ENCODE assay signal across 17 cellular contexts in the genomic region with DNA sequence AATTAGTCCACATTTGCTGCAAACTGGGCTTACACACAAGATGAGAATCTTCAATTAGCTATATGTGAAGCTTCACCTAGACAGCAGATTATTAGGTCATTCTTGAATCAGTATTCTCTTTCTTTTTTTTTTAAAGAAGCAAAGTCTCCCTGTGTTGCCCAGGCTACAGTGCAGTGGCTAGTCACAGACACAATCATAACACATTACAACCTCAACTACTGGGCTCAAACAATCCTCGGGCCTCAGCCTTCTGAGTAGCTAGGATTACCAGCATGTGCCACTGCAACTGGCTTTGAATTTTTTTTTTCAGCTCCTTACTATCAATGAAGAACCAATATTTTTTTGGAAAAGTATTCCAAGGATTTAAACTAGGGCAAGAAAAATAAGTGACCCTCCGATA. TPM values are rescaled to one million over a fixed set of nuclear protein-coding genes. Genes with fewer than 3 reads are reported as not detected.
DNase-seq lines count a peak whose midpoint lies in the region; ATAC-seq and TF ChIP-seq lines count a peak whose summit lies in the region.
"Had no signal": no experiment of that assay in that cellular context is flagged by ENCODE, and none has a peak within 500 bp of the region (broad histone marks: within the 10 kb centered on the region; RNA-seq: fewer than 3 reads in every experiment).

No MANE protein-coding gene starts in this region.

- H3K4me2 ChIP-seq in H9 (ENCODE audit: insufficient read depth, insufficient read length, low read length), result no peak overlapping the region
- no peak overlapping the region for H3K4me2 ChIP-seq in neural progenitor cell
- H3K4me2 ChIP-seq in smooth muscle cell, result no peak overlapping the region

- H2BK5ac ChIP-seq in H9 (ENCODE audit: insufficient read length, low read length), result no peak overlapping the region

- no peak overlapping the region for H3K27ac ChIP-seq in H9 (ENCODE audit: insufficient read length, low read depth, low read length)
- H3K27ac ChIP-seq in neural progenitor cell, result peak overlapping the region; percentile 20
- no peak overlapping the region for H3K27ac ChIP-seq in smooth muscle cell (ENCODE audit: low read depth)

- no peak overlapping the region for H4K91ac ChIP-seq in H9 (ENCODE audit: insufficient read length, low read depth, low read length)

- no peak overlapping the region for H3K4me3 Mint-ChIP-seq in H9
- H3K4me3 Mint-ChIP-seq in neural progenitor cell, result no peak overlapping the region
- H3K4me3 Mint-ChIP-seq: B cell; CD4-positive, alpha-beta T cell; IgD-negative memory B cell had no signal

- H3K36me3 ChIP-seq in neural progenitor cell (no peaks in the 10 kb centered on the region), smooth muscle cell (ENCODE audit: low read depth) (peaks cover 5% of the 10 kb centered on the region)

- H4K5ac ChIP-seq in H9 (ENCODE audit: insufficient read length, low read depth, low read length), result no peak overlapping the region

- ATAC-seq in HG03469 (IDR thresholded peaks at IDR 0.05; ENCODE audit: unreplicated experiment) (no peak), HG03139 (IDR thresholded peaks at IDR 0.05; ENCODE audit: unreplicated experiment) (no peak)

- no peak for DNase-seq in H9
- DNase-seq in NCI-H82 (lab: John Stamatoyannopoulos, UW), result peak; percentile 72
- peak; percentile 13 for DNase-seq in astrocyte of the spinal cord (ENCODE audit: low read depth, low spot score)
- DNase-seq in neural progenitor cell (ENCODE audit: low spot score), result no peak
- no peak for DNase-seq in smooth muscle cell (lab: John Stamatoyannopoulos, UW; ENCODE audit: unreplicated experiment)
- DNase-seq: CD4-positive, alpha-beta T cell; DMS79; NCI-H187 treated with DMSO at 0.1 percent for 48 hours; NCI-H345; NCI-H526; RPMI8226; SIG-M5; SW 1271 had no signal

- no peak overlapping the region for H4K8ac ChIP-seq in H9 (replicated peaks; ENCODE audit: insufficient read length, low read depth, low read length)

- peak overlapping the region in 2 of 3 experiments; percentile 56 to 84; a peak in 5 of 7 replicates for H3K27ac Mint-ChIP-seq in H9
- H3K27ac Mint-ChIP-seq in neural progenitor cell, result no peak overlapping the region
- H3K27ac Mint-ChIP-seq: B cell; CD4-positive, alpha-beta T cell; IgD-negative memory B cell had no signal

- H3K79me1 ChIP-seq in H9 (ENCODE audit: insufficient read depth, low read depth, low read length, poor library complexity, severe bottlenecking), result peaks cover 4% of the 10 kb centered on the region

- no peak overlapping the region for H3K18ac ChIP-seq in H9 (ENCODE audit: insufficient read length, low read depth, low read length)

- H3K27me3 ChIP-seq in H9 (ENCODE audit: insufficient read depth, low read length), result no peaks in the 10 kb centered on the region
- H3K27me3 ChIP-seq in neural progenitor cell, result no peaks in the 10 kb centered on the region
- H3K27me3 ChIP-seq in smooth muscle cell (ENCODE audit: low read depth), result no peaks in the 10 kb centered on the region

- H3K23ac ChIP-seq in H9 (ENCODE audit: insufficient read length, low read depth, low read length), result no peak overlapping the region

- H3K4me3 ChIP-seq in astrocyte of the spinal cord (ENCODE audit: low read depth, low read length) (no peak overlapping the region), neural progenitor cell (no peak overlapping the region), smooth muscle cell (no peak overlapping the region)

- H3K36me3 Mint-ChIP-seq in H9 (ENCODE audit: insufficient read depth in 1 of 3, low read depth in 3 of 3) (peaks cover 3 to 7% (median 7%) of the 10 kb centered on the region in 3 experiments; a peak in 5 of 7 replicates), neural progenitor cell (peaks cover 5% of the 10 kb centered on the region)
- H3K36me3 Mint-ChIP-seq: IgD-negative memory B cell had no signal

- no peaks in the 10 kb centered on the region for H3K9me3 ChIP-seq in H9 (ENCODE audit: control insufficient read depth, low read depth, low read length)
- H3K9me3 ChIP-seq in neural progenitor cell (ENCODE audit: low read depth), result no peaks in the 10 kb centered on the region
- H3K9me3 ChIP-seq in smooth muscle cell (replicated peaks; ENCODE audit: low read depth), result no peaks in the 10 kb centered on the region

- no peak overlapping the region for H2BK12ac ChIP-seq in H9 (ENCODE audit: insufficient read length, low read depth, low read length)

- H3K14ac ChIP-seq in H9 (ENCODE audit: insufficient read depth, low read length), result no peak overlapping the region

- H3K4ac ChIP-seq in H9 (ENCODE audit: low read depth, low read length), result no peak overlapping the region

- no peak overlapping the region for H2BK15ac ChIP-seq in H9 (ENCODE audit: low read depth, low read length)

- no peaks in the 10 kb centered on the region for H3K4me1 ChIP-seq in H9 (ENCODE audit: insufficient read depth, low read length)
- no peaks in the 10 kb centered on the region for H3K4me1 ChIP-seq in neural progenitor cell
- no peaks in the 10 kb centered on the region for H3K4me1 ChIP-seq in smooth muscle cell (ENCODE audit: low read depth)

- H3K23me2 ChIP-seq in H9 (ENCODE audit: insufficient read length, low read depth, low read length, poor library complexity, severe bottlenecking), result no peaks in the 10 kb centered on the region

- TF ChIP-seq CTCF in H9 (conservative IDR thresholded peaks at IDR 0.05), result no peak
- TF ChIP-seq CTCF in astrocyte of the spinal cord (IDR thresholded peaks at IDR 0.05; ENCODE audit: low read depth, low read length), result no peak
- no peak for TF ChIP-seq CTCF in neural progenitor cell (IDR thresholded peaks at IDR 0.05)
- no peak for TF ChIP-seq CTCF in smooth muscle cell (IDR thresholded peaks at IDR 0.05; ENCODE audit: borderline replicate concordance, insufficient read depth, poor library complexity, severe bottlenecking)

- no peak overlapping the region for H2BK20ac ChIP-seq in H9 (ENCODE audit: low read depth, low read length, poor library complexity, severe bottlenecking)

- H2BK120ac ChIP-seq in H9 (ENCODE audit: low read depth, low read length, poor library complexity, severe bottlenecking), result no peak overlapping the region

- H3K9ac ChIP-seq in H9 (ENCODE audit: extremely low read depth, insufficient read length, low read length) (no peak overlapping the region), neural progenitor cell (no peak overlapping the region), smooth muscle cell (ENCODE audit: low read depth) (no peak overlapping the region)

- H3K79me2 ChIP-seq in H9 (ENCODE audit: insufficient read depth, low read length) (no peaks in the 10 kb centered on the region), neural progenitor cell (ENCODE audit: low read depth) (peaks cover 59% of the 10 kb centered on the region), smooth muscle cell (ENCODE audit: low read depth) (peaks cover 16% of the 10 kb centered on the region)

- no peak overlapping the region for H2AFZ ChIP-seq in H9 (ENCODE audit: low read length)
- no peak overlapping the region for H2AFZ ChIP-seq in neural progenitor cell (replicated peaks)
- no peak overlapping the region for H2AFZ ChIP-seq in smooth muscle cell (ENCODE audit: low read depth)

- H3K27me3 Mint-ChIP-seq in H9 (ENCODE audit: low read depth) (no peaks in the 10 kb centered on the region), neural progenitor cell (ENCODE audit: insufficient read depth, low read depth) (no peaks in the 10 kb centered on the region)
- H3K27me3 Mint-ChIP-seq: B cell; CD4-positive, alpha-beta T cell; IgD-negative memory B cell had no signal

- peaks cover 12 to 13% of the 10 kb centered on the region in 2 experiments for H3K4me1 Mint-ChIP-seq in H9
- peaks cover 12% of the 10 kb centered on the region for H3K4me1 Mint-ChIP-seq in neural progenitor cell
- H3K4me1 Mint-ChIP-seq: B cell had no signal

- no CpG with 5 or more reads among the region's 2 CpGs for WGBS in H9 (ENCODE audit: extremely low coverage, insufficient read length, low lambda C conversion rate)
- WGBS in smooth muscle cell (ENCODE audit: low lambda C conversion rate), result 75% methylated on average over 2 of the region's 2 CpGs

- no peak overlapping the region for H3K56ac ChIP-seq in H9 (ENCODE audit: insufficient read length, low read depth, low read length)

- H4K20me1 ChIP-seq in H9 (ENCODE audit: control insufficient read depth, insufficient read depth, insufficient read length) (no peaks in the 10 kb centered on the region), neural progenitor cell (ENCODE audit: low read depth) (peaks cover 56% of the 10 kb centered on the region), smooth muscle cell (ENCODE audit: low read depth) (peaks cover 51% of the 10 kb centered on the region)

- H2AK5ac ChIP-seq in H9 (ENCODE audit: insufficient read length, low read length), result no peak overlapping the region

- H3K9me3 Mint-ChIP-seq in H9 (no peaks in the 10 kb centered on the region), neural progenitor cell (no peaks in the 10 kb centered on the region)
- H3K9me3 Mint-ChIP-seq: CD4-positive, alpha-beta T cell; IgD-negative memory B cell had no signal

- no peak overlapping the region for H3T11ph ChIP-seq in H9 (ENCODE audit: low read length)

- H3F3A ChIP-seq in neural progenitor cell (ENCODE audit: low read depth) (no peaks in the 10 kb centered on the region), smooth muscle cell (ENCODE audit: low read depth) (no peaks in the 10 kb centered on the region)

- in situ Hi-C loops in astrocyte of the spinal cord (cut with HindIII; ENCODE audit: low sequenced_read_pairs), result no loop called here

RNA-seq across cellular contexts. Expression of a gene that starts 30.4 kb away (rescaled TPM):
- 133 and 134 TPM in 2 replicates for total RNA-seq in H9 (2021)
- 186 and 323 TPM in 2 replicates for total RNA-seq in neural progenitor cell (ENCODE audit: low replicate concordance)
- total RNA-seq in smooth muscle cell, result 76.0 and 79.1 TPM in 2 replicates
- 59.6 and 90.7 TPM in 2 replicates for polyA plus RNA-seq in smooth muscle cell

Comparison
In these comparisons a context has a peak if more than half of its experiments do, and no peak if none do; other contexts are left out.
1. DNase-seq: peak in NCI-H82 (single experiment) and astrocyte of the spinal cord (single experiment); none in H9 (single experiment), neural progenitor cell (single experiment) and smooth muscle cell (single experiment).